11 cellular contexts compared by ENCODE assay signal in genomic region chr3:143825513-143825912, GRCh38. TPM values are rescaled to one million over a fixed set of nuclear protein-coding genes. Genes with fewer than 3 reads are reported as not detected.
A peak's percentile ranks its signal among the peaks of the same experiment; 100 is the strongest.
DNase-seq lines count a peak whose midpoint lies in the region; ATAC-seq, FAIRE-seq and TF ChIP-seq lines count a peak whose summit lies in the region.
"Had no signal": no experiment of that assay in that cellular context is flagged by ENCODE, and none has a peak within 500 bp of the region (broad histone marks: within the 10 kb centered on the region; RNA-seq: fewer than 3 reads in every experiment).

No MANE protein-coding gene starts in this region.

- no peak overlapping the region for H3K4me3 ChIP-seq in smooth muscle cell
- H3K4me3 ChIP-seq in suprapubic skin, result no peak overlapping the region
- H3K4me3 ChIP-seq: K562, ovary had no signal

- peaks cover 24% of the 10 kb centered on the region for H3K4me1 Mint-ChIP-seq in activated naive CD8-positive, alpha-beta T cell treated with anti-CD3 and anti-CD28 coated beads, Interleukin-2, amount 10 ng/mL, durations not matched to agents 7 days and 5 days

- TF ChIP-seq EP300 in suprapubic skin (IDR thresholded peaks at IDR 0.05), result no peak

- no peaks in the 10 kb centered on the region for H3K79me2 ChIP-seq in smooth muscle cell (ENCODE audit: low read depth)

- POLR2A ChIA-PET in activated naive CD8-positive, alpha-beta T cell treated with anti-CD3 and anti-CD28 coated beads, Interleukin-2, amount 10 ng/mL, durations not matched to agents 7 days and 5 days (lab: Charles Lee), result interaction anchor here (2.4 kb wide), 1 partner anchor 146 kb away, joined by 13 read pairs; the partner anchor contains the start of gene DIPK2A

- 80% methylated on average over 3 of the region's 3 CpGs for WGBS in smooth muscle cell (ENCODE audit: low lambda C conversion rate)
- WGBS in suprapubic skin, result 61% methylated on average over 3 of the region's 3 CpGs

- H3K27me3 ChIP-seq in smooth muscle cell (ENCODE audit: low read depth), result no peaks in the 10 kb centered on the region
- no peaks in the 10 kb centered on the region for H3K27me3 ChIP-seq in suprapubic skin
- H3K27me3 ChIP-seq: ovary had no signal

- H3K4me1 ChIP-seq in smooth muscle cell (ENCODE audit: low read depth) (no peaks in the 10 kb centered on the region), suprapubic skin (peaks cover 9% of the 10 kb centered on the region)

- peak overlapping the region; percentile 21 for H3K4me3 Mint-ChIP-seq in activated naive CD8-positive, alpha-beta T cell treated with anti-CD3 and anti-CD28 coated beads, Interleukin-2, amount 10 ng/mL, durations not matched to agents 7 days and 5 days

- no peak for TF ChIP-seq POLR2A in suprapubic skin (IDR thresholded peaks at IDR 0.05)

- H3K27ac Mint-ChIP-seq in activated naive CD8-positive, alpha-beta T cell treated with anti-CD3 and anti-CD28 coated beads, Interleukin-2, amount 10 ng/mL, durations not matched to agents 7 days and 5 days, result peak overlapping the region; percentile 75

- H3K9me3 ChIP-seq in smooth muscle cell (replicated peaks; ENCODE audit: low read depth), result no peaks in the 10 kb centered on the region
- no peaks in the 10 kb centered on the region for H3K9me3 ChIP-seq in suprapubic skin
- H3K9me3 ChIP-seq: ovary had no signal

- H3K9ac ChIP-seq in smooth muscle cell (ENCODE audit: low read depth), result no peak overlapping the region

- TF ChIP-seq CTCF in smooth muscle cell (IDR thresholded peaks at IDR 0.05; ENCODE audit: borderline replicate concordance, insufficient read depth, poor library complexity, severe bottlenecking) (no peak), suprapubic skin (IDR thresholded peaks at IDR 0.05) (no peak)

- no peaks in the 10 kb centered on the region for H3F3A ChIP-seq in smooth muscle cell (ENCODE audit: low read depth)

- ATAC-seq in HG03097 (IDR thresholded peaks at IDR 0.05; ENCODE audit: low FRiP score, unreplicated experiment), result peak; percentile 69
- peak; percentile 94 for ATAC-seq in activated naive CD8-positive, alpha-beta T cell treated with anti-CD3 and anti-CD28 coated beads, Interleukin-2, amount 10 ng/mL, durations not matched to agents 7 days and 5 days (ENCODE audit: low read depth)
- ATAC-seq: K562 had no signal

- H3K4me2 ChIP-seq in smooth muscle cell, result no peak overlapping the region

- H2AFZ ChIP-seq in smooth muscle cell (ENCODE audit: low read depth), result no peak overlapping the region

- H3K9me3 Mint-ChIP-seq in activated naive CD8-positive, alpha-beta T cell treated with anti-CD3 and anti-CD28 coated beads, Interleukin-2, amount 10 ng/mL, durations not matched to agents 7 days and 5 days, result peaks cover 11% of the 10 kb centered on the region

- H4K20me1 ChIP-seq in smooth muscle cell (ENCODE audit: low read depth), result no peaks in the 10 kb centered on the region

- H3K27me3 Mint-ChIP-seq in activated naive CD8-positive, alpha-beta T cell treated with anti-CD3 and anti-CD28 coated beads, Interleukin-2, amount 10 ng/mL, durations not matched to agents 7 days and 5 days, result no peaks in the 10 kb centered on the region

- FAIRE-seq in GM19239 (lab: Jason Lieb, UNC), result peak; percentile 88
- FAIRE-seq: K562 had no signal

- no peaks in the 10 kb centered on the region for H3K36me3 ChIP-seq in smooth muscle cell (ENCODE audit: low read depth)
- H3K36me3 ChIP-seq in suprapubic skin, result no peaks in the 10 kb centered on the region
- H3K36me3 ChIP-seq: ovary had no signal

- H3K27ac ChIP-seq in smooth muscle cell (ENCODE audit: low read depth) (no peak overlapping the region), suprapubic skin (no peak overlapping the region)
- H3K27ac ChIP-seq: ovary had no signal

- peaks cover 20% of the 10 kb centered on the region for H3K36me3 Mint-ChIP-seq in activated naive CD8-positive, alpha-beta T cell treated with anti-CD3 and anti-CD28 coated beads, Interleukin-2, amount 10 ng/mL, durations not matched to agents 7 days and 5 days

- DNase-seq in CD1c-positive myeloid dendritic cell (ENCODE audit: extremely low spot score), result peak; percentile 66
- DNase-seq in GM19239 (ENCODE audit: insufficient read length, low spot score), result no peak
- no peak for DNase-seq in activated naive CD8-positive, alpha-beta T cell treated with anti-CD3 and anti-CD28 coated beads, Interleukin-2, amount 10 ng/mL, durations not matched to agents 7 days and 5 days
- DNase-seq in smooth muscle cell (lab: John Stamatoyannopoulos, UW; ENCODE audit: unreplicated experiment), result no peak
- DNase-seq in SK-N-DZ (ENCODE audit: low spot score), result no peak
- DNase-seq in NOMO-1 treated with dmso at 0.1 percent for 144 hours (lab: John Stamatoyannopoulos, UW; ENCODE audit: unreplicated experiment), result no peak
- DNase-seq in suprapubic skin (ENCODE audit: low spot score in 2 of 2), result no peak
- DNase-seq: ovary had no signal

RNA-seq across cellular contexts. Expression of gene SLC9A9, which starts 22.8 kb away (rescaled TPM):
- 10 to 100 TPM in 1 of 2 experiments, 1 to 10 TPM in 1; 9.9 to 13.2 TPM for total RNA-seq in activated naive CD8-positive, alpha-beta T cell treated with anti-CD3 and anti-CD28 coated beads, Interleukin-2, amount 10 ng/mL, durations not matched to agents 7 days and 5 days
- total RNA-seq in smooth muscle cell (6.2 and 8.9 TPM in 2 replicates), suprapubic skin (10 to 100 TPM; 16.6 to 51.0 (median 30.0) TPM)
- polyA plus RNA-seq in smooth muscle cell, result 4.0 and 5.2 TPM in 2 replicates
- 1.2 and 3.3 TPM in 2 replicates for polyA plus RNA-seq in SK-N-DZ (2014; cell fraction: cytosol; rRNA removed)
- 0.14 and 5.7 TPM in 2 replicates for polyA plus RNA-seq in SK-N-DZ (2014; cell fraction: nucleus; rRNA removed)
- total RNA-seq: Daoy had no signal
